Comparison of ENCODE assay signal across 1 cellular context in genomic region chr12:100688451-100688864, GRCh38.
TF ChIP-seq lines count a peak whose summit lies in the region.

No MANE protein-coding gene starts in this region.

TF ChIP-seq in HCT116, 20 proteins besides CTCF, POLR2A, EP300 and RAD21 (continued from another document):
- TF ChIP-seq REST (IDR thresholded peaks at IDR 0.05; ENCODE audit: low read depth): no peak
- no peak for TF ChIP-seq EZH2phosphoT487 (IDR thresholded peaks at IDR 0.05; ENCODE audit: borderline replicate concordance)
- no peak for TF ChIP-seq EGR1 (IDR thresholded peaks at IDR 0.05; ENCODE audit: low read depth)
- no peak for TF ChIP-seq SP1 (IDR thresholded peaks at IDR 0.05; ENCODE audit: low read depth)
- TF ChIP-seq ELF1 (IDR thresholded peaks at IDR 0.05; ENCODE audit: borderline replicate concordance, low read depth): no peak
- no peak for TF ChIP-seq ZFX (IDR thresholded peaks at IDR 0.05)
- TF ChIP-seq ZNF274 (IDR thresholded peaks at IDR 0.05; ENCODE audit: low read depth, low read length): no peak
- TF ChIP-seq, protein P1, sequence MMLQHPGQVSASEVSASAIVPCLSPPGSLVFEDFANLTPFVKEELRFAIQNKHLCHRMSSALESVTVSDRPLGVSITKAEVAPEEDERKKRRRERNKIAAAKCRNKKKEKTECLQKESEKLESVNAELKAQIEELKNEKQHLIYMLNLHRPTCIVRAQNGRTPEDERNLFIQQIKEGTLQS (IDR thresholded peaks at IDR 0.05): no peak
- no peak for TF ChIP-seq YY1 (IDR thresholded peaks at IDR 0.05; ENCODE audit: extremely low read depth, insufficient replicate concordance, low read depth, low read length)
